ENCODE assay signal across 9 cellular contexts in genomic region chr6:80638222-80639055, GRCh38.
A peak's percentile ranks its signal among the peaks of the same experiment; 100 is the strongest.
DNase-seq lines count a peak whose midpoint lies in the region; ATAC-seq and TF ChIP-seq lines count a peak whose summit lies in the region.
"Had no signal": no experiment of that assay in that cellular context is flagged by ENCODE, and none has a peak within 500 bp of the region (broad histone marks: within the 10 kb centered on the region; RNA-seq: fewer than 3 reads in every experiment).

No MANE protein-coding gene starts in this region.

- no peak overlapping the region for H3K4me3 ChIP-seq in kidney epithelial cell (ENCODE audit: low read depth, low read length)
- H3K4me3 ChIP-seq in aorta (ENCODE audit: low read length in 2 of 2): no peak overlapping the region

- H3K9me3 Mint-ChIP-seq in activated T-helper 17 cell treated with anti-CD3 and anti-CD28 coated beads, Interleukin-2, amount 50 U/mL, for 72 hours: no peaks in the 10 kb centered on the region

- H3K9me3 ChIP-seq in aorta (ENCODE audit: control insufficient read depth, low read length): no peaks in the 10 kb centered on the region

- no peaks in the 10 kb centered on the region for H3K36me3 Mint-ChIP-seq in activated T-helper 17 cell treated with anti-CD3 and anti-CD28 coated beads, Interleukin-2, amount 50 U/mL, for 72 hours (ENCODE audit: low read depth)
- H3K36me3 Mint-ChIP-seq: CD4-positive, CD25-positive, alpha-beta regulatory T cell had no signal

- peaks cover 0 to 1% of the 10 kb centered on the region in 2 donors for H3K4me1 ChIP-seq in aorta (ENCODE audit: control insufficient read depth in 1 of 2, insufficient read depth in 2 of 2, low read length in 2 of 2)

- no peaks in the 10 kb centered on the region for H3K27me3 Mint-ChIP-seq in activated T-helper 17 cell treated with anti-CD3 and anti-CD28 coated beads, Interleukin-2, amount 50 U/mL, for 72 hours
- H3K27me3 Mint-ChIP-seq: CD4-positive, CD25-positive, alpha-beta regulatory T cell had no signal

- DNase-seq in SIG-M5 treated with dmso at 0.1 percent for 504 hours (lab: John Stamatoyannopoulos, UW; ENCODE audit: unreplicated experiment): peak; percentile 70
- no peak for DNase-seq in SIG-M5 (lab: John Stamatoyannopoulos, UW)
- DNase-seq in NCI-H187 treated with DMSO at 0.1 percent for 48 hours (lab: John Stamatoyannopoulos, UW): peak; percentile 51
- peak; percentile 78 for DNase-seq in kidney epithelial cell (ENCODE audit: low read depth)
- peak in 1 of 2 donors; percentile 60 for DNase-seq in aorta
- no peak for DNase-seq in activated CD4-positive, CD25-positive, alpha-beta regulatory T cell (lab: John Stamatoyannopoulos, UW)

- TF ChIP-seq CTCF in kidney epithelial cell (IDR thresholded peaks at IDR 0.05; ENCODE audit: insufficient read depth, low read length, poor library complexity, severe bottlenecking): no peak

- peak; percentile 97 for ATAC-seq in HG02763 (IDR thresholded peaks at IDR 0.05; ENCODE audit: unreplicated experiment)
- ATAC-seq in activated T-helper 17 cell treated with anti-CD3 and anti-CD28 coated beads, Interleukin-2, amount 50 U/mL, for 72 hours (replicated peaks): peak; percentile 42
- peak; percentile 85 for ATAC-seq in aorta (ENCODE audit: low FRiP score)

- H3K4me3 Mint-ChIP-seq in activated T-helper 17 cell treated with anti-CD3 and anti-CD28 coated beads, Interleukin-2, amount 50 U/mL, for 72 hours: no peak overlapping the region
- H3K4me3 Mint-ChIP-seq: CD4-positive, CD25-positive, alpha-beta regulatory T cell had no signal

- H3K36me3 ChIP-seq in kidney epithelial cell (ENCODE audit: control insufficient read depth, insufficient read depth, low read length) (no peaks in the 10 kb centered on the region), aorta (ENCODE audit: control insufficient read depth in 1 of 2, insufficient read depth in 2 of 2, low read length in 1 of 2) (no peaks in the 10 kb centered on the region)

- H3K27me3 ChIP-seq in kidney epithelial cell (ENCODE audit: control insufficient read depth, insufficient read depth, low read length) (no peaks in the 10 kb centered on the region), aorta (ENCODE audit: control insufficient read depth in 1 of 2, insufficient read depth in 2 of 2, low read length in 1 of 2) (no peaks in the 10 kb centered on the region)

- intact Hi-C loops in aorta (cut with DNase I): no loop called here

- no peak overlapping the region for H3K27ac ChIP-seq in aorta (ENCODE audit: low read depth in 1 of 2, low read length in 2 of 2)

- H3K4me1 Mint-ChIP-seq in activated T-helper 17 cell treated with anti-CD3 and anti-CD28 coated beads, Interleukin-2, amount 50 U/mL, for 72 hours: no peaks in the 10 kb centered on the region
- H3K4me1 Mint-ChIP-seq: CD4-positive, CD25-positive, alpha-beta regulatory T cell had no signal

- 35 to 38% methylated on average over 9 of the region's 9 CpGs for WGBS in aorta, 2 donors

- H3K27ac Mint-ChIP-seq in activated T-helper 17 cell treated with anti-CD3 and anti-CD28 coated beads, Interleukin-2, amount 50 U/mL, for 72 hours: no peak overlapping the region
- H3K27ac Mint-ChIP-seq: CD4-positive, CD25-positive, alpha-beta regulatory T cell had no signal

Comparison
In these comparisons a context has a peak if more than half of its experiments do, and no peak if none do; other contexts are left out.
1. DNase-seq: peak in SIG-M5 treated with dmso at 0.1 percent for 504 hours (single experiment), NCI-H187 treated with DMSO at 0.1 percent for 48 hours (single experiment) and kidney epithelial cell (single experiment); none in SIG-M5 (single experiment) and activated CD4-positive, CD25-positive, alpha-beta regulatory T cell (0 of 4).
2. ATAC-seq: peak in every context shown above with its lines; median percentile 97 in HG02763; 85 in aorta; 42 in activated T-helper 17 cell treated with anti-CD3 and anti-CD28 coated beads, Interleukin-2, amount 50 U/mL, for 72 hours.